ENCODE assay signal across 1 cellular context in genomic region chr10:109838592-109839244, GRCh38.
TF ChIP-seq lines count a peak whose summit lies in the region.

No MANE protein-coding gene starts in this region.

TF ChIP-seq in K562, 482 proteins besides CTCF, POLR2A, EP300 and RAD21 (continued from another document):
- TF ChIP-seq PATZ1 (CRISPR knock-in tag; IDR thresholded peaks at IDR 0.05; ENCODE audit: borderline replicate concordance) (no peak), RCOR1 (IDR thresholded peaks at IDR 0.05; ENCODE audit: borderline replicate concordance in 1 of 2, low read depth in 2 of 2, low read length in 2 of 2) (no peak), CREB3L1 (IDR thresholded peaks at IDR 0.05; ENCODE audit: borderline replicate concordance, low read depth) (no peak), CBFB (CRISPR knock-in tag; IDR thresholded peaks at IDR 0.05) (no peak), NFIC (IDR thresholded peaks at IDR 0.05) (no peak), C11orf30 (IDR thresholded peaks at IDR 0.05; ENCODE audit: low read depth) (no peak), E2F8 (IDR thresholded peaks at IDR 0.05; ENCODE audit: low read depth, partially characterized antibody) (no peak), HNRNPUL1 (IDR thresholded peaks at IDR 0.05; ENCODE audit: low read length) (no peak), GABPA (tag; conservative IDR thresholded peaks at IDR 0.05; ENCODE audit: low read depth) (no peak), GABPB1 (CRISPR knock-in tag; IDR thresholded peaks at IDR 0.05) (no peak), MTA1 (IDR thresholded peaks at IDR 0.05; ENCODE audit: borderline replicate concordance) (no peak)
